Comparison of ENCODE assay signal across 30 cellular contexts in genomic region chr11:6498544-6498943, GRCh38.
"Had no signal": no experiment of that assay in that cellular context is flagged by ENCODE, and none has a peak within 500 bp of the region (broad histone marks: within the 10 kb centered on the region; RNA-seq: fewer than 3 reads in every experiment).

No MANE protein-coding gene starts in this region.

- H3K4me3 Mint-ChIP-seq: dendritic cell treated with granulocyte-macrophage colony-stimulating factor and Interleukin-4, amounts not matched to agents 40 ng/mL and 50 ng/mL, for 4 days; memory B cell; mesothelial cell of epicardium; natural killer cell treated with Interleukin-12 subunit alpha and Interleukin-12 subunit beta and Interleukin-15 and Interleukin-18, amount 100 ng/mL, for 72 hours; neural progenitor cell; stimulated activated naive B cell treated with anti-CD40 and anti-IgM and Interleukin-4, amounts not matched to agents 10 μg/mL and 1 μg/mL and 100 μg/mL, for 72 hours had no signal

- H3K4me2 ChIP-seq: hepatocyte, neural progenitor cell had no signal

- H3K9me3 ChIP-seq: colonic mucosa, esophagus muscularis mucosa, gastroesophageal sphincter, heart left ventricle, mucosa of descending colon, ovary, psoas muscle, stomach, testis, transverse colon, upper lobe of right lung, uterus had no signal

- H3K9ac ChIP-seq: neural progenitor cell had no signal

- H3K4me1 ChIP-seq: colonic mucosa, neural progenitor cell, psoas muscle, upper lobe of right lung, uterus had no signal

- H3K27me3 ChIP-seq: colonic mucosa, esophagus muscularis mucosa, foreskin keratinocyte, gastroesophageal sphincter, heart left ventricle, hepatocyte, neural progenitor cell, ovary, stomach, testis, transverse colon, upper lobe of right lung, uterus had no signal

- H3K27me3 Mint-ChIP-seq: dendritic cell treated with granulocyte-macrophage colony-stimulating factor and Interleukin-4, amounts not matched to agents 40 ng/mL and 50 ng/mL, for 4 days; memory B cell; naive B cell; natural killer cell treated with Interleukin-12 subunit alpha and Interleukin-12 subunit beta and Interleukin-15 and Interleukin-18, amount 100 ng/mL, for 72 hours; stimulated activated naive B cell treated with anti-CD40 and anti-IgM and Interleukin-4, amounts not matched to agents 10 μg/mL and 1 μg/mL and 100 μg/mL, for 72 hours had no signal

- H3K9me3 Mint-ChIP-seq: dendritic cell treated with granulocyte-macrophage colony-stimulating factor and Interleukin-4, amounts not matched to agents 40 ng/mL and 50 ng/mL, for 4 days; memory B cell; mesothelial cell of epicardium; naive B cell; natural killer cell treated with Interleukin-12 subunit alpha and Interleukin-12 subunit beta and Interleukin-15 and Interleukin-18, amount 100 ng/mL, for 72 hours; neural progenitor cell; stimulated activated naive B cell treated with anti-CD40 and anti-IgM and Interleukin-4, amounts not matched to agents 10 μg/mL and 1 μg/mL and 100 μg/mL, for 72 hours had no signal

- H3K79me2 ChIP-seq: hepatocyte had no signal

- H2AFZ ChIP-seq: hepatocyte, neural progenitor cell had no signal

- H3K27ac ChIP-seq: colonic mucosa, foreskin keratinocyte, hepatocyte, neural progenitor cell, ovary, psoas muscle, testis, upper lobe of right lung, uterus had no signal

- ATAC-seq: foreskin keratinocyte; left lobe of liver; natural killer cell treated with Interleukin-12 subunit alpha and Interleukin-12 subunit beta and Interleukin-15 and Interleukin-18, amount 100 ng/mL, for 72 hours; stimulated activated naive B cell treated with anti-CD40 and anti-IgM and Interleukin-4, amounts not matched to agents 10 μg/mL and 1 μg/mL and 100 μg/mL, for 72 hours had no signal

- H3K4me1 Mint-ChIP-seq: mesothelial cell of epicardium had no signal

- DNase-seq: effector CD8-positive, alpha-beta T cell; foreskin keratinocyte; kidney; mucosa of descending colon; naive B cell; nucleus accumbens; ovary; psoas muscle; small intestine; stimulated activated CD4-positive, alpha-beta T cell treated with anti-CD3 and anti-CD28 coated beads, Interleukin-15, amount 100 ng/mL, for 24 hours; stimulated activated CD4-positive, alpha-beta T cell treated with anti-CD3 and anti-CD28 coated beads, Interleukin-2, amount 100 ng/mL, for 48 hours; stimulated activated naive B cell treated with anti-CD40 and anti-IgM and Interleukin-4, amounts not matched to agents 10 μg/mL and 1 μg/mL and 100 μg/mL, for 72 hours; stomach; substantia nigra; testis; transverse colon; upper lobe of right lung; uterus had no signal

- H3K36me3 ChIP-seq: colonic mucosa, neural progenitor cell, ovary, uterus had no signal

- H3K36me3 Mint-ChIP-seq: mesothelial cell of epicardium had no signal

- H3K27ac Mint-ChIP-seq: dendritic cell treated with granulocyte-macrophage colony-stimulating factor and Interleukin-4, amounts not matched to agents 40 ng/mL and 50 ng/mL, for 4 days; memory B cell; mesothelial cell of epicardium; natural killer cell treated with Interleukin-12 subunit alpha and Interleukin-12 subunit beta and Interleukin-15 and Interleukin-18, amount 100 ng/mL, for 72 hours; neural progenitor cell; stimulated activated naive B cell treated with anti-CD40 and anti-IgM and Interleukin-4, amounts not matched to agents 10 μg/mL and 1 μg/mL and 100 μg/mL, for 72 hours had no signal

- H3K4me3 ChIP-seq: colonic mucosa, esophagus muscularis mucosa, gastroesophageal sphincter, heart left ventricle, hepatocyte, lung, mucosa of descending colon, neural progenitor cell, ovary, psoas muscle, stomach, transverse colon, upper lobe of right lung, uterus had no signal
